10 cellular contexts compared by ENCODE assay signal in the genomic region with DNA sequence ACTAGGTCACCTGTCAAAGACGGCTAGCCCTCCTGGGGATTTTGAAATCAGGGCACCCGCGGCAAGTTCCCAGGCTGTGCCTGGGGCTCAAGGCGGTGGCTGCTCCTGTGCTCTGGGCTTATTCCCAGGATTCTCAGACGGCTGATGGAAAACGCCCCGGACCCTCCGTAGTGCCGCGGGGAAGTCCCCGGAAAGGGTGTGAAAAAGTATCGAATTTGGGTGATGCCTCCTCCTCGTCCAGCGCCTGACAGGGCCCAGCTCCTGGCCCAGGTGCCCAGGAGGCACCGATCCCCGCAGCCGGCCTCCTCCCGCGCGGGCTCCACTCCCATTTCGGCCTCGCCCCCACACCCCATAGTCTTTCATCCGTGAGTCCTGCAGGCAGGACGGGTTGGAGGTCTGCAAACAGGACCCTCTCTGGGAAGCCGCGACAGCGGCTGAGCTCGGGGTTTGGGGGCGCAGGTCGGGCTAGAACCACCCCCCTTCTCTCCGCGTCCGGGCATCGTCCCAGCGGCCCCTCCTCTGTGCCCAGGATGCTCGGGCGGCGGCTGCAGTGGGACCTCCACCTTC. TPM values are rescaled to one million over a fixed set of nuclear protein-coding genes. Genes with fewer than 3 reads are reported as not detected.
DNase-seq lines count a peak whose midpoint lies in the region; ATAC-seq and TF ChIP-seq lines count a peak whose summit lies in the region.
"Had no signal": no experiment of that assay in that cellular context is flagged by ENCODE, and none has a peak within 500 bp of the region (broad histone marks: within the 10 kb centered on the region; RNA-seq: fewer than 3 reads in every experiment).

No MANE protein-coding gene starts in this region.

- WGBS in heart left ventricle, 4 donors, result 2 to 5% (median 3%) methylated on average over 20 to 38 of the region's 38 CpGs
- 2% methylated on average over 38 of the region's 38 CpGs for WGBS in urinary bladder

- H3K27ac ChIP-seq in heart left ventricle (peak overlapping the region in 1 of 12 donors; percentile 41), urinary bladder (ENCODE audit: low read depth) (no peak overlapping the region)
- H3K27ac ChIP-seq: gastrocnemius medialis, RWPE1 had no signal

- H3K4me1 Mint-ChIP-seq in activated naive CD8-positive, alpha-beta T cell treated with anti-CD3 and anti-CD28 coated beads, Interleukin-2, amount 50 U/mL, for 24 hours, result peaks cover 12% of the 10 kb centered on the region

- H3K9me3 Mint-ChIP-seq in activated naive CD8-positive, alpha-beta T cell treated with anti-CD3 and anti-CD28 coated beads, Interleukin-2, amount 50 U/mL, for 24 hours, result no peaks in the 10 kb centered on the region

- H3K4me1 ChIP-seq in heart left ventricle (peaks cover 0 to 55% (median 16%) of the 10 kb centered on the region in 12 donors), urinary bladder (ENCODE audit: insufficient read depth) (no peaks in the 10 kb centered on the region)

- H3K27ac Mint-ChIP-seq in activated naive CD8-positive, alpha-beta T cell treated with anti-CD3 and anti-CD28 coated beads, Interleukin-2, amount 50 U/mL, for 24 hours, result no peak overlapping the region

- H3K4me3 Mint-ChIP-seq in activated naive CD8-positive, alpha-beta T cell treated with anti-CD3 and anti-CD28 coated beads, Interleukin-2, amount 50 U/mL, for 24 hours, result peak overlapping the region; percentile 74

- intact Hi-C loops in heart left ventricle (cut with DNase I) (no loop called here), Right ventricle myocardium inferior (cut with DNase I) (no loop called here)

- H3K36me3 ChIP-seq in heart left ventricle (no peaks in the 10 kb centered on the region), kidney epithelial cell (ENCODE audit: control insufficient read depth, insufficient read depth, low read length) (no peaks in the 10 kb centered on the region), urinary bladder (ENCODE audit: insufficient read depth) (no peaks in the 10 kb centered on the region)
- H3K36me3 ChIP-seq: gastrocnemius medialis had no signal

- ATAC-seq in heart left ventricle (no peak), Right ventricle myocardium inferior (no peak), GM21367 (IDR thresholded peaks at IDR 0.05; ENCODE audit: unreplicated experiment) (no peak)
- ATAC-seq in activated naive CD8-positive, alpha-beta T cell treated with anti-CD3 and anti-CD28 coated beads, Interleukin-2, amount 50 U/mL, for 24 hours, result no peak
- ATAC-seq: gastrocnemius medialis had no signal

- peaks cover 19% of the 10 kb centered on the region for H3K27me3 Mint-ChIP-seq in activated naive CD8-positive, alpha-beta T cell treated with anti-CD3 and anti-CD28 coated beads, Interleukin-2, amount 50 U/mL, for 24 hours

- no peaks in the 10 kb centered on the region for H3K36me3 Mint-ChIP-seq in activated naive CD8-positive, alpha-beta T cell treated with anti-CD3 and anti-CD28 coated beads, Interleukin-2, amount 50 U/mL, for 24 hours (ENCODE audit: low read depth)

- DNase-seq in heart left ventricle, result no peak
- no peak for DNase-seq in Right ventricle myocardium inferior (ENCODE audit: missing footprints)
- no peak for DNase-seq in activated naive CD8-positive, alpha-beta T cell treated with anti-CD3 and anti-CD28 coated beads, Interleukin-2, amount 50 U/mL, for 24 hours
- DNase-seq in kidney epithelial cell (ENCODE audit: low read depth), result no peak
- no peak for DNase-seq in OCI-M2 (lab: John Stamatoyannopoulos, UW; ENCODE audit: unreplicated experiment)
- no peak for DNase-seq in DMS 273 treated with DMSO at 0.1 percent for 48 hours (lab: John Stamatoyannopoulos, UW)
- DNase-seq: gastrocnemius medialis had no signal

- TF ChIP-seq CTCF in heart left ventricle (IDR thresholded peaks at IDR 0.05), result no peak
- no peak for TF ChIP-seq CTCF in kidney epithelial cell (IDR thresholded peaks at IDR 0.05; ENCODE audit: insufficient read depth, low read length, poor library complexity, severe bottlenecking)

- H3K9me3 ChIP-seq in heart left ventricle, result no peaks in the 10 kb centered on the region
- H3K9me3 ChIP-seq: gastrocnemius medialis had no signal

- H3K27me3 ChIP-seq in heart left ventricle, result peaks cover 0 to 61% (median 36%) of the 10 kb centered on the region in 9 donors
- H3K27me3 ChIP-seq in kidney epithelial cell (ENCODE audit: control insufficient read depth, insufficient read depth, low read length), result peaks cover 68% of the 10 kb centered on the region

- no peak for TF ChIP-seq POLR2A in heart left ventricle (IDR thresholded peaks at IDR 0.05)

- H3K4me3 ChIP-seq in heart left ventricle, result peak overlapping the region in 11 of 12 donors; percentile 36 to 62 (median 54)
- H3K4me3 ChIP-seq in kidney epithelial cell (ENCODE audit: low read depth, low read length), result peak overlapping the region; percentile 38
- H3K4me3 ChIP-seq in urinary bladder (ENCODE audit: low read depth, low read length), result peak overlapping the region; percentile 55

RNA-seq across cellular contexts. Expression of a gene that starts 1.1 kb away (rescaled TPM):
- total RNA-seq in heart left ventricle (10 to 100 TPM in 2 of 9 donors, 1 to 10 TPM in 7; 2.1 to 19.7 (median 3.4) TPM), Right ventricle myocardium inferior (8.9 TPM), kidney epithelial cell (9.7 and 12.7 TPM in 2 replicates), urinary bladder (5.4 TPM)
- polyA plus RNA-seq in heart left ventricle (1 to 10 TPM; 3.2 to 4.8 TPM), urinary bladder (10.5 TPM)
